In genomic region chr1:4880621-4881020, GRCh38 we compare ENCODE assay signal across 31 cellular contexts.
"Had no signal": no experiment of that assay in that cellular context is flagged by ENCODE, and none has a peak within 500 bp of the region (broad histone marks: within the 10 kb centered on the region; RNA-seq: fewer than 3 reads in every experiment).

No MANE protein-coding gene starts in this region.

- H3K36me3 ChIP-seq: heart right ventricle, left ventricle myocardium inferior, neural progenitor cell, neutrophil, right atrium auricular region, right lobe of liver, thyroid gland, upper lobe of right lung had no signal

- H3K36me3 Mint-ChIP-seq: immature natural killer cell; mesothelial cell of epicardium; naive B cell; natural killer cell; neural progenitor cell; stimulated activated memory B cell treated with anti-CD40 and anti-IgM and Interleukin-4, amounts not matched to agents 10 μg/mL and 1 μg/mL and 100 μg/mL, for 72 hours had no signal

- H3K27me3 ChIP-seq: hepatocyte, neural progenitor cell, neutrophil, right atrium auricular region, right lobe of liver, testis, thyroid gland had no signal

- H3K27ac ChIP-seq: heart right ventricle, hepatocyte, neural progenitor cell, neutrophil, parathyroid adenoma, psoas muscle, right atrium auricular region, right lobe of liver, testis, thyroid gland, upper lobe of right lung had no signal

- H3K4me1 Mint-ChIP-seq: immature natural killer cell; mesothelial cell of epicardium; naive B cell; natural killer cell; stimulated activated memory B cell treated with anti-CD40 and anti-IgM and Interleukin-4, amounts not matched to agents 10 μg/mL and 1 μg/mL and 100 μg/mL, for 72 hours; stimulated activated naive CD8-positive, alpha-beta T cell treated with anti-CD3 and anti-CD28 coated beads, Interleukin-15, amount 100 ng/mL, for 72 hours had no signal

- H3K4me3 ChIP-seq: heart right ventricle, hepatocyte, left ventricle myocardium inferior, lung, neural progenitor cell, psoas muscle, right atrium auricular region, right lobe of liver, smooth muscle cell, testis, thyroid gland, upper lobe of right lung had no signal

- ATAC-seq: heart right ventricle; left colon; natural killer cell; psoas muscle; right lobe of liver; stimulated activated memory B cell treated with anti-CD40 and anti-IgM and Interleukin-4, amounts not matched to agents 10 μg/mL and 1 μg/mL and 100 μg/mL, for 72 hours; stimulated activated naive CD8-positive, alpha-beta T cell treated with anti-CD3 and anti-CD28 coated beads, Interleukin-15, amount 100 ng/mL, for 72 hours; upper lobe of right lung had no signal

- H3K4me3 Mint-ChIP-seq: immature natural killer cell; mesothelial cell of epicardium; naive B cell; natural killer cell; nephron progenitor cell; stimulated activated memory B cell treated with anti-CD40 and anti-IgM and Interleukin-4, amounts not matched to agents 10 μg/mL and 1 μg/mL and 100 μg/mL, for 72 hours; stimulated activated naive CD8-positive, alpha-beta T cell treated with anti-CD3 and anti-CD28 coated beads, Interleukin-15, amount 100 ng/mL, for 72 hours had no signal

- H3K9me3 Mint-ChIP-seq: immature natural killer cell, natural killer cell had no signal

- DNase-seq: heart right ventricle; immature natural killer cell; kidney; left colon; left ventricle myocardium inferior; mesendoderm; naive B cell; natural killer cell; nephron progenitor cell; occipital lobe; psoas muscle; right lobe of liver; stimulated activated CD4-positive, alpha-beta T cell treated with anti-CD3 and anti-CD28 coated beads, Interleukin-1b, Interleukin-23, amount 100 ng/mL, for 48 hours; stimulated activated CD4-positive, alpha-beta T cell treated with anti-CD3 and anti-CD28 coated beads, Interleukin-2, amount 100 ng/mL, for 48 hours; stimulated activated CD4-positive, alpha-beta T cell treated with anti-CD3 and anti-CD28 coated beads, Interleukin-4, amount 100 ng/mL, for 4 hours; stimulated activated CD8-positive, alpha-beta memory T cell treated with anti-CD3 and anti-CD28 coated beads, Interleukin-4, amount 100 ng/mL, for 48 hours; stimulated activated naive CD4-positive, alpha-beta T cell treated with Interleukin-2 at 50 U/mL for 16 hours; stimulated activated naive CD8-positive, alpha-beta T cell treated with anti-CD3 and anti-CD28 coated beads, Interleukin-15, amount 100 ng/mL, for 72 hours; testis; thyroid gland; trophoblast cell; upper lobe of right lung had no signal

- H3K27ac Mint-ChIP-seq: immature natural killer cell; mesothelial cell of epicardium; naive B cell; natural killer cell; neural progenitor cell; stimulated activated memory B cell treated with anti-CD40 and anti-IgM and Interleukin-4, amounts not matched to agents 10 μg/mL and 1 μg/mL and 100 μg/mL, for 72 hours; stimulated activated naive CD8-positive, alpha-beta T cell treated with anti-CD3 and anti-CD28 coated beads, Interleukin-15, amount 100 ng/mL, for 72 hours had no signal
